In genomic region chr11:84947970-84948600, GRCh38 we compare ENCODE assay signal across 17 cellular contexts.
DNase-seq lines count a peak whose midpoint lies in the region; ATAC-seq, FAIRE-seq and TF ChIP-seq lines count a peak whose summit lies in the region.
"Had no signal": no experiment of that assay in that cellular context is flagged by ENCODE, and none has a peak within 500 bp of the region (broad histone marks: within the 10 kb centered on the region; RNA-seq: fewer than 3 reads in every experiment).

No MANE protein-coding gene starts in this region.

- no peaks in the 10 kb centered on the region for H3K9me1 ChIP-seq in IMR-90 (ENCODE audit: insufficient read depth, low read length)

- no peaks in the 10 kb centered on the region for H4K20me1 ChIP-seq in IMR-90 (ENCODE audit: insufficient read depth, low read length)
- H4K20me1 ChIP-seq in HepG2 (ENCODE audit: insufficient read depth, low read length) = no peaks in the 10 kb centered on the region

- no peak overlapping the region for H3K23ac ChIP-seq in IMR-90 (ENCODE audit: low read depth, low read length)

- no peak for TF ChIP-seq CTCF in AG10803 (conservative IDR thresholded peaks at IDR 0.05; ENCODE audit: low read length)
- no peak for TF ChIP-seq CTCF in IMR-90 (conservative IDR thresholded peaks at IDR 0.05; ENCODE audit: low read depth, low read length)
- TF ChIP-seq CTCF in dorsolateral prefrontal cortex (IDR thresholded peaks at IDR 0.05 in 54 of 56, conservative IDR thresholded peaks at IDR 0.05 in 2 of 56; ENCODE audit: low read depth in 1 of 56, partially characterized antibody in 56 of 56) = no peak
- TF ChIP-seq CTCF in HepG2 (CRISPR knock-in tag; IDR thresholded peaks at IDR 0.05) = no peak

- H3K4me2 ChIP-seq in IMR-90 (ENCODE audit: low read depth, low read length) (no peak overlapping the region), HepG2 (ENCODE audit: low read depth, low read length) (no peak overlapping the region)

- in situ Hi-C loops in IMR-90 (cut with MboI; ENCODE audit: low sequenced_read_pairs) (no loop called here), HepG2 (cut with HindIII; ENCODE audit: extremely low pct_ligation_motif_present, low pct_unique_long_range_greater_than_20kb) (no loop called here)

- TF ChIP-seq EP300 in HepG2 (IDR thresholded peaks at IDR 0.05; ENCODE audit: low read depth in 2 of 2, low read length in 2 of 2) = no peak
- TF ChIP-seq EP300 in HepG2 (CRISPR knock-in tag; IDR thresholded peaks at IDR 0.05; ENCODE audit: borderline replicate concordance) = no peak

- H4K8ac ChIP-seq in IMR-90 (ENCODE audit: low read depth in 2 of 2, low read length in 2 of 2) = no peak overlapping the region

- TF ChIP-seq POLR2A in IMR-90 (IDR thresholded peaks at IDR 0.05; ENCODE audit: low read depth, low read length) (no peak), HepG2 (IDR thresholded peaks at IDR 0.05; ENCODE audit: insufficient read depth in 1 of 2, low read depth in 2 of 2, low read length in 2 of 2) (no peak)

- H3K9ac ChIP-seq in IMR-90 (ENCODE audit: low read depth, low read length) = no peak overlapping the region
- no peak overlapping the region for H3K9ac ChIP-seq in HepG2 (ENCODE audit: insufficient read depth, low read depth, low read length)

- DNase-seq in AG10803 (ENCODE audit: low read depth) (peak; percentile 56), IMR-90 (peak; percentile 7), dorsolateral prefrontal cortex (peak in 7 of 10 donors; percentile 36 to 73 (median 52)), HepG2 (ENCODE audit: low spot score) (no peak), CD1c-positive myeloid dendritic cell (ENCODE audit: extremely low spot score) (no peak), COLO668 (lab: John Stamatoyannopoulos, UW; ENCODE audit: unreplicated experiment) (no peak), activated gamma-delta T cell (lab: John Stamatoyannopoulos, UW) (no peak)
- no peak for DNase-seq in activated T-cell treated with anti-CD3 and anti-CD28 coated beads, Interleukin-2, amount 50 U/mL, for 48 hours
- DNase-seq: activated naive CD4-positive, alpha-beta T cell treated with anti-CD3 and anti-CD28 coated beads, Interleukin-2, amount 10 ng/mL, durations not matched to agents 7 days and 5 days; DMS153; mucosa of descending colon; NCI-H2171 treated with DMSO at 0.1 percent for 48 hours; stimulated activated CD4-positive, alpha-beta T cell treated with anti-CD3 and anti-CD28 coated beads, Interleukin-1b, Interleukin-23, amount 100 ng/mL, for 48 hours had no signal

- H3K4me1 ChIP-seq in IMR-90 (ENCODE audit: control insufficient read depth, insufficient read depth, low read length) (no peaks in the 10 kb centered on the region), HepG2 (ENCODE audit: insufficient read depth, low read length) (no peaks in the 10 kb centered on the region)
- H3K4me1 ChIP-seq: esophagus muscularis mucosa, prostate gland had no signal

- H3K4me3 ChIP-seq in AG10803 (ENCODE audit: low read length) (no peak overlapping the region), IMR-90 (ENCODE audit: insufficient read depth, low read depth, low read length) (no peak overlapping the region), dorsolateral prefrontal cortex (peak overlapping the region in 1 of 59 donors; percentile 12), HepG2 (replicated peaks in 1 of 3; ENCODE audit: insufficient read depth in 1 of 3, low read depth in 2 of 3, low read length in 3 of 3) (no peak overlapping the region)
- H3K4me3 ChIP-seq: esophagus muscularis mucosa, GM12878, mucosa of descending colon, prostate gland had no signal

- dilution Hi-C loops in IMR-90 (cut with HindIII; ENCODE audit: low sequenced_read_pairs, unreplicated experiment) = no loop called here

- H3K4ac ChIP-seq in IMR-90 (ENCODE audit: low read depth, low read length) = no peak overlapping the region

- no CpG with 5 or more reads among the region's 3 CpGs for WGBS in IMR-90 (ENCODE audit: extremely low coverage in 2 of 2, insufficient read length in 1 of 2), 2 experiments
- 3% methylated on average over 3 of the region's 3 CpGs for WGBS in HepG2 (ENCODE audit: low lambda C conversion rate)

- no peak overlapping the region for H2BK5ac ChIP-seq in IMR-90 (ENCODE audit: low read depth, low read length, poor library complexity, severe bottlenecking)

- no peak overlapping the region for H2BK15ac ChIP-seq in IMR-90 (ENCODE audit: low read depth, low read length)

- BruUV-seq in IMR-90 (replicated peaks; lab: Mats Ljungman, UMichigan) (no TSS peak), HepG2 (replicated peaks; lab: Mats Ljungman, UMichigan) (no TSS peak)

- no peak overlapping the region for H3K14ac ChIP-seq in IMR-90 (replicated peaks; ENCODE audit: low read depth, low read length)

- H2AK9ac ChIP-seq in IMR-90 (replicated peaks; ENCODE audit: low read depth, low read length, poor library complexity) = no peak overlapping the region

- intact Hi-C loops in IMR-90 (cut with micrococcal nuclease) (no loop called here), dorsolateral prefrontal cortex (cut with DNase I) (no loop called here), HepG2 (cut with micrococcal nuclease; ENCODE audit: unreplicated experiment) (no loop called here)

- no peak overlapping the region for H4K5ac ChIP-seq in IMR-90 (ENCODE audit: low read depth, low read length)

- no peaks in the 10 kb centered on the region for H3K79me1 ChIP-seq in IMR-90 (ENCODE audit: low read depth in 1 of 2, low read length in 2 of 2)

- ATAC-seq in IMR-90 (ENCODE audit: low read depth) (no peak), HepG2 (no peak)
- ATAC-seq: GM12878, mucosa of descending colon, SK-N-SH treated with all-trans-retinoic acid at 6 μM for 48 hours had no signal

- H3K27me3 ChIP-seq in IMR-90 (ENCODE audit: control insufficient read depth, insufficient read depth, low read length) = no peaks in the 10 kb centered on the region
- H3K27me3 ChIP-seq in dorsolateral prefrontal cortex = no peaks in the 10 kb centered on the region
- H3K27me3 ChIP-seq in HepG2 (ENCODE audit: control insufficient read depth in 1 of 2, insufficient read depth in 2 of 2, low read length in 2 of 2) = no peaks in the 10 kb centered on the region
- H3K27me3 ChIP-seq: esophagus muscularis mucosa had no signal

- H2AFZ ChIP-seq in IMR-90 (replicated peaks; ENCODE audit: low read length, poor library complexity) (no peak overlapping the region), HepG2 (ENCODE audit: low read length) (no peak overlapping the region)

- no peak overlapping the region for H3K27ac ChIP-seq in IMR-90 (ENCODE audit: insufficient read depth, low read length)
- peak overlapping the region in 45 of 59 donors; percentile 4 to 83 (median 46) for H3K27ac ChIP-seq in dorsolateral prefrontal cortex
- H3K27ac ChIP-seq in HepG2 (ENCODE audit: extremely low read length, insufficient read depth, low read length) = no peak overlapping the region
- H3K27ac ChIP-seq: esophagus muscularis mucosa, prostate gland had no signal

- H2BK20ac ChIP-seq in IMR-90 (ENCODE audit: low read depth, low read length) = no peak overlapping the region

- no peaks in the 10 kb centered on the region for H3K79me2 ChIP-seq in HepG2 (ENCODE audit: insufficient read depth, low read length)

- TF ChIP-seq RAD21 in IMR-90 (IDR thresholded peaks at IDR 0.05; ENCODE audit: low read length) (no peak), HepG2 (CRISPR knock-in tag; IDR thresholded peaks at IDR 0.05) (no peak)

- H3K36me3 ChIP-seq in IMR-90 (ENCODE audit: control insufficient read depth, insufficient read depth, low read length) (no peaks in the 10 kb centered on the region), HepG2 (replicated peaks in 1 of 2; ENCODE audit: control insufficient read depth in 1 of 2, insufficient read depth in 2 of 2, low read length in 2 of 2) (no peaks in the 10 kb centered on the region)
- H3K36me3 ChIP-seq: esophagus muscularis mucosa, prostate gland had no signal

- H4K91ac ChIP-seq in IMR-90 (ENCODE audit: insufficient read depth, low read depth, low read length) = no peak overlapping the region

- no peak overlapping the region for H3K56ac ChIP-seq in IMR-90 (ENCODE audit: extremely low read depth, insufficient read depth, low read length)

- H3K18ac ChIP-seq in IMR-90 (ENCODE audit: low read depth, low read length) = no peak overlapping the region

- POLR2A ChIA-PET in IMR-90 (lab: Charles Lee; ENCODE audit: unreplicated experiment) = no interaction called here
- POLR2A ChIA-PET in HepG2 (lab: Yijun Ruan, JAX) = no interaction called here

- H2AK5ac ChIP-seq in IMR-90 (ENCODE audit: low read depth, low read length) = no peak overlapping the region

- H3K9me3 ChIP-seq in IMR-90 (ENCODE audit: control insufficient read depth, insufficient read depth, low read length) = peaks cover 7% of the 10 kb centered on the region
- H3K9me3 ChIP-seq in HepG2 (ENCODE audit: low read length) = no peaks in the 10 kb centered on the region
- H3K9me3 ChIP-seq: prostate gland had no signal

- CTCF ChIA-PET in IMR-90 (lab: Yijun Ruan, JAX) = no interaction called here
- CTCF ChIA-PET in HepG2 (lab: Yijun Ruan, JAX; ENCODE audit: low intra/inter-chr PET ratio, low total read pairs) = no interaction called here

- no peak overlapping the region for H2BK120ac ChIP-seq in IMR-90 (ENCODE audit: low read depth, low read length)

- FAIRE-seq in HepG2 (lab: Jason Lieb, UNC) = no peak
- FAIRE-seq: GM12878 had no signal

TF ChIP-seq in IMR-90, 13 proteins besides CTCF, POLR2A, EP300 and RAD21:
- TF ChIP-seq MAZ (IDR thresholded peaks at IDR 0.05; ENCODE audit: borderline replicate concordance, low read depth, low read length) = no peak
- peak; percentile 88 for TF ChIP-seq CEBPB (IDR thresholded peaks at IDR 0.05; ENCODE audit: low read depth, low read length)

TF ChIP-seq in HepG2, 621 proteins besides CTCF, POLR2A, EP300 and RAD21 (continues in another document):
- TF ChIP-seq ZNF770 (CRISPR knock-in tag; IDR thresholded peaks at IDR 0.05) = no peak

Comparison
In these comparisons a context has a peak if more than half of its experiments do, and no peak if none do; other contexts are left out.
1. DNase-seq: peak in AG10803 (single experiment), IMR-90 (single experiment) and dorsolateral prefrontal cortex (7 of 10); none in HepG2 (single experiment), CD1c-positive myeloid dendritic cell (single experiment), activated T-cell treated with anti-CD3 and anti-CD28 coated beads, Interleukin-2, amount 50 U/mL, for 48 hours (0 of 2), COLO668 (single experiment) and activated gamma-delta T cell (single experiment).
2. H3K27ac ChIP-seq: peak in dorsolateral prefrontal cortex (45 of 59); none in IMR-90 (single experiment) and HepG2 (single experiment).